26 cellular contexts compared by ENCODE assay signal in genomic region chr1:182485861-182486260, GRCh38. TPM values are rescaled to one million over a fixed set of nuclear protein-coding genes. Genes with fewer than 3 reads are reported as not detected.
"Had no signal": no experiment of that assay in that cellular context is flagged by ENCODE, and none has a peak within 500 bp of the region (broad histone marks: within the 10 kb centered on the region; RNA-seq: fewer than 3 reads in every experiment).

No MANE protein-coding gene starts in this region.

- H3K4me3 ChIP-seq: adrenal gland, colonic mucosa, PC-9, SK-N-MC had no signal

- H3K4me1 Mint-ChIP-seq: activated naive CD8-positive, alpha-beta T cell treated with anti-CD3 and anti-CD28 coated beads, Interleukin-2, amount 10 ng/mL, durations not matched to agents 7 days and 5 days had no signal

- DNase-seq: activated CD4-positive, alpha-beta T cell treated with anti-CD3 and anti-CD28 coated beads for 4 hours; activated CD8-positive, alpha-beta memory T cell treated with anti-CD3 and anti-CD28 coated beads, Interleukin-2, amount 50 U/mL, for 48 hours; activated CD8-positive, alpha-beta T cell treated with anti-CD3 and anti-CD28 coated beads, Interleukin-2, amount 10 ng/mL, durations not matched to agents 7 days and 5 days; activated naive CD4-positive, alpha-beta T cell treated with anti-CD3 and anti-CD28 coated beads, Interleukin-2, amount 50 U/mL, for 16 hours; activated naive CD8-positive, alpha-beta T cell treated with anti-CD3 and anti-CD28 coated beads, Interleukin-2, amount 10 ng/mL, durations not matched to agents 7 days and 5 days; activated T-cell treated with anti-CD3 and anti-CD28 coated beads, Interleukin-2, amount 50 U/mL, for 1 hour; adrenal gland; anterior cingulate cortex; colonic mucosa; KBM-7; NCI-H1092; NCI-H1417; NCI-H1930; NCI-H2107; NCI-H2171 treated with DMSO at 0.1 percent for 48 hours; NCI-H226; NCI-H774; PC-9; SHP77 treated with DMSO at 0.1 percent for 48 hours; T-helper 1 cell had no signal

- H3K27ac Mint-ChIP-seq: activated CD8-positive, alpha-beta T cell treated with anti-CD3 and anti-CD28 coated beads, Interleukin-2, amount 10 ng/mL, durations not matched to agents 7 days and 5 days; activated naive CD8-positive, alpha-beta T cell treated with anti-CD3 and anti-CD28 coated beads, Interleukin-2, amount 10 ng/mL, durations not matched to agents 7 days and 5 days had no signal

- ATAC-seq: activated CD4-positive, CD25-positive, alpha-beta regulatory T cell treated with anti-CD3 and anti-CD28 coated beads, Interleukin-2, amount 50 U/mL, for 24 hours; activated CD8-positive, alpha-beta T cell treated with anti-CD3 and anti-CD28 coated beads, Interleukin-2, amount 10 ng/mL, durations not matched to agents 7 days and 5 days had no signal

- H3K4me1 ChIP-seq: adrenal gland, colonic mucosa had no signal

- H3K9me3 Mint-ChIP-seq: activated naive CD8-positive, alpha-beta T cell treated with anti-CD3 and anti-CD28 coated beads, Interleukin-2, amount 10 ng/mL, durations not matched to agents 7 days and 5 days had no signal

- H3K4me3 Mint-ChIP-seq: activated CD8-positive, alpha-beta T cell treated with anti-CD3 and anti-CD28 coated beads, Interleukin-2, amount 10 ng/mL, durations not matched to agents 7 days and 5 days; activated naive CD8-positive, alpha-beta T cell treated with anti-CD3 and anti-CD28 coated beads, Interleukin-2, amount 10 ng/mL, durations not matched to agents 7 days and 5 days had no signal

- H3K36me3 Mint-ChIP-seq: activated naive CD8-positive, alpha-beta T cell treated with anti-CD3 and anti-CD28 coated beads, Interleukin-2, amount 10 ng/mL, durations not matched to agents 7 days and 5 days had no signal

- H3K9me3 ChIP-seq: adrenal gland, colonic mucosa had no signal

- H2AFZ ChIP-seq: PC-9 had no signal

- H3K27ac ChIP-seq: adrenal gland, colonic mucosa, PC-9, SK-N-MC had no signal

- H3K36me3 ChIP-seq: adrenal gland, colonic mucosa had no signal

- H3K4me2 ChIP-seq: PC-9 had no signal

- H3K27me3 ChIP-seq: adrenal gland, colonic mucosa had no signal

RNA-seq across cellular contexts. Expression of gene RGSL1, which starts 35.9 kb away (rescaled TPM):
- total RNA-seq: activated CD8-positive, alpha-beta T cell treated with anti-CD3 and anti-CD28 coated beads, Interleukin-2, amount 10 ng/mL, durations not matched to agents 7 days and 5 days; activated naive CD8-positive, alpha-beta T cell treated with anti-CD3 and anti-CD28 coated beads, Interleukin-2, amount 10 ng/mL, durations not matched to agents 7 days and 5 days; adrenal gland; cardiac septum; cerebellum; colonic mucosa; MCF 10A; PC-9; T-helper 2 cell treated with Interferon-gamma antibody and Interleukin-4, amounts not matched to agents 100 ng/mL and 5 ng/mL, for 36 hours had no signal
- polyA plus RNA-seq: adrenal gland had no signal
